In the genomic region with DNA sequence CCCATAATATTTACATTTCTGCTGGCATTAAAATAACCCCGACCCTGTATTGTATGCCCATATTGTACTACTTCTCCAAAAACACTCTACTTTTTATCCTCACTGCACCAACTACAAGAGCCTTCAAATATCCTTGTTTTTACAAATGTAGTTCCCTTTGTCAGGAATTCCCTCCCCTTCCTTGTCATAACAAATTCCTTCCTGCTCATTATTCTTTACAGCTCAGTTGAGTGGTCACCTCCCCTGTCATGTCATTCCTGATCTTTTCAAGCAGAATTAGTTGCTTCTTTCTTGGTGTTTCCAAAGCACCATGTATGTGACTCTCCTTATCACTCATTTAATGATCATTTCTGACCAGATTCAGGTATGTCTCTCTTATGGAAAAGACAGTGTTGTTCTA, we compare ENCODE assay signal across 1 cellular context.
TF ChIP-seq lines count a peak whose summit lies in the region.

No MANE protein-coding gene starts in this region.

TF ChIP-seq in H1, 55 proteins besides CTCF, POLR2A, EP300 and RAD21:
- TF ChIP-seq CEBPB (IDR thresholded peaks at IDR 0.05; ENCODE audit: low read depth, low read length) (no peak), SP1 (IDR thresholded peaks at IDR 0.05; ENCODE audit: low read depth, low read length) (no peak), PHF8 (conservative IDR thresholded peaks at IDR 0.05; ENCODE audit: low read depth, low read length) (no peak), HDAC2 (IDR thresholded peaks at IDR 0.05; ENCODE audit: borderline replicate concordance in 1 of 2, low read depth in 2 of 2, low read length in 2 of 2) (no peak), RNF2 (IDR thresholded peaks at IDR 0.05; ENCODE audit: borderline replicate concordance, low read depth, low read length, missing control alignments, poor library complexity, severe bottlenecking) (no peak), JUND (IDR thresholded peaks at IDR 0.05; ENCODE audit: low read length) (no peak), SP4 (IDR thresholded peaks at IDR 0.05; ENCODE audit: low read length) (no peak), RFX5 (IDR thresholded peaks at IDR 0.05; ENCODE audit: borderline replicate concordance, low read depth, low read length) (no peak), ZNF274 (IDR thresholded peaks at IDR 0.05; ENCODE audit: borderline replicate concordance, extremely low read depth, low read length) (no peak), BACH1 (IDR thresholded peaks at IDR 0.05; ENCODE audit: low read length) (no peak), YY1 (IDR thresholded peaks at IDR 0.05; ENCODE audit: low read depth, low read length) (no peak), CHD2 (IDR thresholded peaks at IDR 0.05; ENCODE audit: low read length) (no peak), CTBP2 (IDR thresholded peaks at IDR 0.05; ENCODE audit: borderline replicate concordance, insufficient read depth, insufficient read length, low read length) (no peak), RXRA (IDR thresholded peaks at IDR 0.05; ENCODE audit: insufficient read depth, low read depth, low read length) (no peak)
